Comparison of ENCODE assay signal across 1 cellular context in the genomic region with DNA sequence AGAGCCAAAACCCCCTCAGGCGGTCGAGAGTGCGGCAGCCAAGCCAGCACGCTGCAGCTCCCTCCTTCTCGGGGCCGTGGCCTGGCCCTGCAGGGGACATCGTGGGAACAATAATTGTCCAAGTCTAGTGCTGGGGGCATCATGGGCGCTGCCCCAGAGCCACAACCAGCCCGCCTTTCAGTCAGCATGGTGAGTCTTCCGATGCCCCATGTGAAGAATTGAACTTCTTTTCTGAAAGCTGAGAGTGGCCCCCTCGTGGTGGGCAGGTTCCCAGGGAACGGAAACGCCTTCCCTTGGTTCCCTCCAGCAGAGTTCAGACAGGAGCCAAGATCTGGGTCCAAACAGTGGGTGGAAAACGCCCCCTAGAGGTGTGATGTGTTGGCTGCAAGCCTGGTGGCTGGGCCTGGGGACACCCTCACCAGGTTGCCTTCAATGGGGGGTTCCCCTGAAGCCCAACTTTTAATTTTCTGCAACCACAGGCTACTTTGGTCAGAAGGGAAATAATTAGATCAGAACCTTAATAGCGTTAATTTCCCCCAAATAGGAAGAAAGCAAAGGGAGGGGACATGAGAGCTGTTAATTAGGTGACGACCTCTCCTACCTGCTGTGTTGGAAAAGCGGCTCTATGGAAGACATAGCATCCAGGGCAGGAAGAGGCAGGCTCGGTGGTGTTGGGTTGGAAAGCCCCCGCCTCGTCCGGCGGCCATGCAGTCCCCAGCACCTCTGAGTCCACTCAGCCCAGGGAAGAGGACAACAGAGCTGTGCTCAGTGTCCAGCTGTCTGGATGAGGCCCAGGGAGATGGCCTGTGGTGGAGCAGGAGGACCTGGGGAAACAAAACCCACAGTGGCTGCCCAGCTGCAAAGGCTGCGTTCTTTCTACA.
A peak's percentile ranks its signal among the peaks of the same experiment; 100 is the strongest.
TF ChIP-seq lines count a peak whose summit lies in the region.

No MANE protein-coding gene starts in this region.

TF ChIP-seq in HepG2, 621 proteins besides CTCF, POLR2A, EP300 and RAD21 (continued from another document and continues in another):
- TF ChIP-seq, protein P1, sequence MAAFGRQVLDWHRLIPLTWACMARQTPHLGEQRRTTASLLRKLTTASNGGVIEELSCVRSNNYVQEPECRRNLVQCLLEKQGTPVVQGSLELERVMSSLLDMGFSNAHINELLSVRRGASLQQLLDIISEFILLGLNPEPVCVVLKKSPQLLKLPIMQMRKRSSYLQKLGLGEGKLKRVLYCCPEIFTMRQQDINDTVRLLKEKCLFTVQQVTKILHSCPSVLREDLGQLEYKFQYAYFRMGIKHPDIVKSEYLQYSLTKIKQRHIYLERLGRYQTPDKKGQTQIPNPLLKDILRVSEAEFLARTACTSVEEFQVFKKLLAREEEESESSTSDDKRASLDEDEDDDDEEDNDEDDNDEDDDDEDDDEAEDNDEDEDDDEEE (CRISPR knock-in tag; IDR thresholded peaks at IDR 0.05) = peak; percentile 52; the same call in 1 of the 2 replicates
- TF ChIP-seq NPAS2 (CRISPR knock-in tag; IDR thresholded peaks at IDR 0.05; ENCODE audit: borderline replicate concordance) = no peak
- TF ChIP-seq TBX2 (CRISPR knock-in tag; IDR thresholded peaks at IDR 0.05; ENCODE audit: borderline replicate concordance) = peak; percentile 78
- no peak for TF ChIP-seq ZNF776 (CRISPR knock-in tag; IDR thresholded peaks at IDR 0.05)
- TF ChIP-seq, protein P2, sequence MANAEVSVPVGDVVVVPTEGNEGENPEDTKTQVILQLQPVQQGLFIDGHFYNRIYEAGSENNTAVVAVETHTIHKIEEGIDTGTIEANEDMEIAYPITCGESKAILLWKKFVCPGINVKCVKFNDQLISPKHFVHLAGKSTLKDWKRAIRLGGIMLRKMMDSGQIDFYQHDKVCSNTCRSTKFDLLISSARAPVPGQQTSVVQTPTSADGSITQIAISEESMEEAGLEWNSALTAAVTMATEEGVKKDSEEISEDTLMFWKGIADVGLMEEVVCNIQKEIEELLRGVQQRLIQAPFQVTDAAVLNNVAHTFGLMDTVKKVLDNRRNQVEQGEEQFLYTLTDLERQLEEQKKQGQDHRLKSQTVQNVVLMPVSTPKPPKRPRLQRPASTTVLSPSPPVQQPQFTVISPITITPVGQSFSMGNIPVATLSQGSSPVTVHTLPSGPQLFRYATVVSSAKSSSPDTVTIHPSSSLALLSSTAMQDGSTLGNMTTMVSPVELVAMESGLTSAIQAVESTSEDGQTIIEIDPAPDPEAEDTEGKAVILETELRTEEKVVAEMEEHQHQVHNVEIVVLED (CRISPR knock-in tag; IDR thresholded peaks at IDR 0.05; ENCODE audit: borderline replicate concordance) = peak; percentile 57; the same call in 1 of the 2 replicates
- TF ChIP-seq GLI4 (CRISPR knock-in tag; IDR thresholded peaks at IDR 0.05; ENCODE audit: borderline replicate concordance) = peak; percentile 80; the same call in 1 of the 2 replicates
- TF ChIP-seq ZNF329 (CRISPR knock-in tag; IDR thresholded peaks at IDR 0.05; ENCODE audit: low read depth) = no peak
- TF ChIP-seq SP2 (CRISPR knock-in tag; IDR thresholded peaks at IDR 0.05) = no peak
- peak; percentile 97 for TF ChIP-seq ZNF44 (CRISPR knock-in tag; IDR thresholded peaks at IDR 0.05)
- TF ChIP-seq, protein P3, sequence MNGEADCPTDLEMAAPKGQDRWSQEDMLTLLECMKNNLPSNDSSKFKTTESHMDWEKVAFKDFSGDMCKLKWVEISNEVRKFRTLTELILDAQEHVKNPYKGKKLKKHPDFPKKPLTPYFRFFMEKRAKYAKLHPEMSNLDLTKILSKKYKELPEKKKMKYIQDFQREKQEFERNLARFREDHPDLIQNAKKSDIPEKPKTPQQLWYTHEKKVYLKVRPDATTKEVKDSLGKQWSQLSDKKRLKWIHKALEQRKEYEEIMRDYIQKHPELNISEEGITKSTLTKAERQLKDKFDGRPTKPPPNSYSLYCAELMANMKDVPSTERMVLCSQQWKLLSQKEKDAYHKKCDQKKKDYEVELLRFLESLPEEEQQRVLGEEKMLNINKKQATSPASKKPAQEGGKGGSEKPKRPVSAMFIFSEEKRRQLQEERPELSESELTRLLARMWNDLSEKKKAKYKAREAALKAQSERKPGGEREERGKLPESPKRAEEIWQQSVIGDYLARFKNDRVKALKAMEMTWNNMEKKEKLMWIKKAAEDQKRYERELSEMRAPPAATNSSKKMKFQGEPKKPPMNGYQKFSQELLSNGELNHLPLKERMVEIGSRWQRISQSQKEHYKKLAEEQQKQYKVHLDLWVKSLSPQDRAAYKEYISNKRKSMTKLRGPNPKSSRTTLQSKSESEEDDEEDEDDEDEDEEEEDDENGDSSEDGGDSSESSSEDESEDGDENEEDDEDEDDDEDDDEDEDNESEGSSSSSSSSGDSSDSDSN (CRISPR knock-in tag; IDR thresholded peaks at IDR 0.05) = peak; percentile 79
- peak; percentile 65; the same call in 1 of the 2 replicates for TF ChIP-seq HES4 (CRISPR knock-in tag; IDR thresholded peaks at IDR 0.05; ENCODE audit: borderline replicate concordance)
- no peak for TF ChIP-seq ZNF383 (CRISPR knock-in tag; IDR thresholded peaks at IDR 0.05; ENCODE audit: borderline replicate concordance)
- no peak for TF ChIP-seq ZNF780A (CRISPR knock-in tag; IDR thresholded peaks at IDR 0.05)
- TF ChIP-seq, protein P4, sequence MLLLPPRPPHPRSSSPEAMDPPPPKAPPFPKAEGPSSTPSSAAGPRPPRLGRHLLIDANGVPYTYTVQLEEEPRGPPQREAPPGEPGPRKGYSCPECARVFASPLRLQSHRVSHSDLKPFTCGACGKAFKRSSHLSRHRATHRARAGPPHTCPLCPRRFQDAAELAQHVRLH (CRISPR knock-in tag; IDR thresholded peaks at IDR 0.05; ENCODE audit: borderline replicate concordance, low read depth) = peak; percentile 97; the same call in 1 of the 2 replicates
- TF ChIP-seq CCDC6 (CRISPR knock-in tag; IDR thresholded peaks at IDR 0.05) = no peak
- TF ChIP-seq ZBTB20 (CRISPR knock-in tag; IDR thresholded peaks at IDR 0.05; ENCODE audit: borderline replicate concordance, low read depth) = peak; percentile 65; the same call in 1 of the 2 replicates
- TF ChIP-seq, protein P5, sequence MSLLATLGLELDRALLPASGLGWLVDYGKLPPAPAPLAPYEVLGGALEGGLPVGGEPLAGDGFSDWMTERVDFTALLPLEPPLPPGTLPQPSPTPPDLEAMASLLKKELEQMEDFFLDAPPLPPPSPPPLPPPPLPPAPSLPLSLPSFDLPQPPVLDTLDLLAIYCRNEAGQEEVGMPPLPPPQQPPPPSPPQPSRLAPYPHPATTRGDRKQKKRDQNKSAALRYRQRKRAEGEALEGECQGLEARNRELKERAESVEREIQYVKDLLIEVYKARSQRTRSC (CRISPR knock-in tag; IDR thresholded peaks at IDR 0.05; ENCODE audit: low read depth) = no peak
- no peak for TF ChIP-seq ZNF263 (CRISPR knock-in tag; IDR thresholded peaks at IDR 0.05)
- TF ChIP-seq YY1 (IDR thresholded peaks at IDR 0.05; ENCODE audit: insufficient read depth, insufficient replicate concordance, low read depth, low read length) = peak; percentile 75
- TF ChIP-seq, protein P6, sequence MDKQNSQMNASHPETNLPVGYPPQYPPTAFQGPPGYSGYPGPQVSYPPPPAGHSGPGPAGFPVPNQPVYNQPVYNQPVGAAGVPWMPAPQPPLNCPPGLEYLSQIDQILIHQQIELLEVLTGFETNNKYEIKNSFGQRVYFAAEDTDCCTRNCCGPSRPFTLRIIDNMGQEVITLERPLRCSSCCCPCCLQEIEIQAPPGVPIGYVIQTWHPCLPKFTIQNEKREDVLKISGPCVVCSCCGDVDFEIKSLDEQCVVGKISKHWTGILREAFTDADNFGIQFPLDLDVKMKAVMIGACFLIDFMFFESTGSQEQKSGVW (CRISPR knock-in tag; IDR thresholded peaks at IDR 0.05; ENCODE audit: borderline replicate concordance) = no peak
- TF ChIP-seq, protein P7, sequence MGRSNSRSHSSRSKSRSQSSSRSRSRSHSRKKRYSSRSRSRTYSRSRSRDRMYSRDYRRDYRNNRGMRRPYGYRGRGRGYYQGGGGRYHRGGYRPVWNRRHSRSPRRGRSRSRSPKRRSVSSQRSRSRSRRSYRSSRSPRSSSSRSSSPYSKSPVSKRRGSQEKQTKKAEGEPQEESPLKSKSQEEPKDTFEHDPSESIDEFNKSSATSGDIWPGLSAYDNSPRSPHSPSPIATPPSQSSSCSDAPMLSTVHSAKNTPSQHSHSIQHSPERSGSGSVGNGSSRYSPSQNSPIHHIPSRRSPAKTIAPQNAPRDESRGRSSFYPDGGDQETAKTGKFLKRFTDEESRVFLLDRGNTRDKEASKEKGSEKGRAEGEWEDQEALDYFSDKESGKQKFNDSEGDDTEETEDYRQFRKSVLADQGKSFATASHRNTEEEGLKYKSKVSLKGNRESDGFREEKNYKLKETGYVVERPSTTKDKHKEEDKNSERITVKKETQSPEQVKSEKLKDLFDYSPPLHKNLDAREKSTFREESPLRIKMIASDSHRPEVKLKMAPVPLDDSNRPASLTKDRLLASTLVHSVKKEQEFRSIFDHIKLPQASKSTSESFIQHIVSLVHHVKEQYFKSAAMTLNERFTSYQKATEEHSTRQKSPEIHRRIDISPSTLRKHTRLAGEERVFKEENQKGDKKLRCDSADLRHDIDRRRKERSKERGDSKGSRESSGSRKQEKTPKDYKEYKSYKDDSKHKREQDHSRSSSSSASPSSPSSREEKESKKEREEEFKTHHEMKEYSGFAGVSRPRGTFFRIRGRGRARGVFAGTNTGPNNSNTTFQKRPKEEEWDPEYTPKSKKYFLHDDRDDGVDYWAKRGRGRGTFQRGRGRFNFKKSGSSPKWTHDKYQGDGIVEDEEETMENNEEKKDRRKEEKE (IDR thresholded peaks at IDR 0.05) = no peak
- TF ChIP-seq REL (CRISPR knock-in tag; conservative IDR thresholded peaks at IDR 0.05) = no peak
- TF ChIP-seq YEATS4 (CRISPR knock-in tag; IDR thresholded peaks at IDR 0.05; ENCODE audit: borderline replicate concordance) = peak; percentile 26; the same call in 1 of the 2 replicates
- peak; percentile 89 for TF ChIP-seq MYNN (CRISPR knock-in tag; IDR thresholded peaks at IDR 0.05; ENCODE audit: low read depth)
- no peak for TF ChIP-seq CREB1 (IDR thresholded peaks at IDR 0.05)
- no peak for TF ChIP-seq CREB1 (CRISPR knock-in tag; IDR thresholded peaks at IDR 0.05)
- peak; percentile 45; the same call in 1 of the 2 replicates for TF ChIP-seq KDM5B (CRISPR knock-in tag; IDR thresholded peaks at IDR 0.05; ENCODE audit: borderline replicate concordance)
- TF ChIP-seq CBX1 (IDR thresholded peaks at IDR 0.05; ENCODE audit: low read depth) = peak; percentile 42
- no peak for TF ChIP-seq CENPT (CRISPR knock-in tag; IDR thresholded peaks at IDR 0.05; ENCODE audit: low read depth)
- TF ChIP-seq JUND (CRISPR knock-in tag; IDR thresholded peaks at IDR 0.05) = no peak
- peak; percentile 89 for TF ChIP-seq IRF2 (CRISPR knock-in tag; IDR thresholded peaks at IDR 0.05)
- TF ChIP-seq NBN (conservative IDR thresholded peaks at IDR 0.05) = no peak
- TF ChIP-seq ZNF138 (CRISPR knock-in tag; IDR thresholded peaks at IDR 0.05; ENCODE audit: low read depth) = 0 out of 2 replicates have a peak, but pooled peaks have one; percentile 58
- TF ChIP-seq ZC3H4 (CRISPR knock-in tag; IDR thresholded peaks at IDR 0.05; ENCODE audit: borderline replicate concordance) = no peak
- TF ChIP-seq ONECUT2 (CRISPR knock-in tag; IDR thresholded peaks at IDR 0.05) = no peak
- TF ChIP-seq, protein P8, sequence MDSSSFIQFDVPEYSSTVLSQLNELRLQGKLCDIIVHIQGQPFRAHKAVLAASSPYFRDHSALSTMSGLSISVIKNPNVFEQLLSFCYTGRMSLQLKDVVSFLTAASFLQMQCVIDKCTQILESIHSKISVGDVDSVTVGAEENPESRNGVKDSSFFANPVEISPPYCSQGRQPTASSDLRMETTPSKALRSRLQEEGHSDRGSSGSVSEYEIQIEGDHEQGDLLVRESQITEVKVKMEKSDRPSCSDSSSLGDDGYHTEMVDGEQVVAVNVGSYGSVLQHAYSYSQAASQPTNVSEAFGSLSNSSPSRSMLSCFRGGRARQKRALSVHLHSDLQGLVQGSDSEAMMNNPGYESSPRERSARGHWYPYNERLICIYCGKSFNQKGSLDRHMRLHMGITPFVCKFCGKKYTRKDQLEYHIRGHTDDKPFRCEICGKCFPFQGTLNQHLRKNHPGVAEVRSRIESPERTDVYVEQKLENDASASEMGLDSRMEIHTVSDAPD (CRISPR knock-in tag; IDR thresholded peaks at IDR 0.05) = no peak
- peak; percentile 45; the same call in 1 of the 2 replicates for TF ChIP-seq MXD4 (CRISPR knock-in tag; IDR thresholded peaks at IDR 0.05)
- no peak for TF ChIP-seq ZNF629 (CRISPR knock-in tag; conservative IDR thresholded peaks at IDR 0.05)
- TF ChIP-seq MAZ (IDR thresholded peaks at IDR 0.05; ENCODE audit: borderline replicate concordance, low read depth, low read length) = peak; percentile 83
- peak; percentile 65 for TF ChIP-seq MAZ (CRISPR knock-in tag; IDR thresholded peaks at IDR 0.05; ENCODE audit: low read depth)
- TF ChIP-seq ZNF543 (CRISPR knock-in tag; IDR thresholded peaks at IDR 0.05) = no peak
- no peak for TF ChIP-seq KAT7 (CRISPR knock-in tag; IDR thresholded peaks at IDR 0.05; ENCODE audit: borderline replicate concordance)
- TF ChIP-seq, protein P9, sequence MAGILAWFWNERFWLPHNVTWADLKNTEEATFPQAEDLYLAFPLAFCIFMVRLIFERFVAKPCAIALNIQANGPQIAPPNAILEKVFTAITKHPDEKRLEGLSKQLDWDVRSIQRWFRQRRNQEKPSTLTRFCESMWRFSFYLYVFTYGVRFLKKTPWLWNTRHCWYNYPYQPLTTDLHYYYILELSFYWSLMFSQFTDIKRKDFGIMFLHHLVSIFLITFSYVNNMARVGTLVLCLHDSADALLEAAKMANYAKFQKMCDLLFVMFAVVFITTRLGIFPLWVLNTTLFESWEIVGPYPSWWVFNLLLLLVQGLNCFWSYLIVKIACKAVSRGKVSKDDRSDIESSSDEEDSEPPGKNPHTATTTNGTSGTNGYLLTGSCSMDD (CRISPR knock-in tag; IDR thresholded peaks at IDR 0.05) = no peak
- no peak for TF ChIP-seq ZNF816 (CRISPR knock-in tag; IDR thresholded peaks at IDR 0.05; ENCODE audit: borderline replicate concordance)
- TF ChIP-seq TCF12 (IDR thresholded peaks at IDR 0.05) = no peak
- no peak for TF ChIP-seq TCF12 (CRISPR knock-in tag; IDR thresholded peaks at IDR 0.05)
- TF ChIP-seq ZIK1 (CRISPR knock-in tag; IDR thresholded peaks at IDR 0.05; ENCODE audit: borderline replicate concordance, low read depth) = no peak
- peak; percentile 91 for TF ChIP-seq ZNF781 (CRISPR knock-in tag; IDR thresholded peaks at IDR 0.05; ENCODE audit: borderline replicate concordance, not compliant biosample characterization)
- TF ChIP-seq HOXA9 (CRISPR knock-in tag; IDR thresholded peaks at IDR 0.05; ENCODE audit: borderline replicate concordance) = no peak
- TF ChIP-seq CENPX (CRISPR knock-in tag; IDR thresholded peaks at IDR 0.05) = no peak
- peak; percentile 77; the same call in 1 of the 2 replicates for TF ChIP-seq SP5 (CRISPR knock-in tag; IDR thresholded peaks at IDR 0.05; ENCODE audit: borderline replicate concordance, low read depth)
- no peak; the same call in 1 of the 2 replicates for TF ChIP-seq ATAD3A (CRISPR knock-in tag; IDR thresholded peaks at IDR 0.05)
- TF ChIP-seq NCOA1 (CRISPR knock-in tag; IDR thresholded peaks at IDR 0.05) = no peak
- TF ChIP-seq MAFF (IDR thresholded peaks at IDR 0.05; ENCODE audit: low read depth, low read length) = no peak
- TF ChIP-seq FOXP1 (IDR thresholded peaks at IDR 0.05) = no peak
- no peak for TF ChIP-seq FOXP1 (CRISPR knock-in tag; IDR thresholded peaks at IDR 0.05)
